Comparison of ENCODE assay signal across 16 cellular contexts in genomic region chr17:20253323-20253722, GRCh38.
DNase-seq lines count a peak whose midpoint lies in the region; ATAC-seq and TF ChIP-seq lines count a peak whose summit lies in the region.
"Had no signal": no experiment of that assay in that cellular context is flagged by ENCODE, and none has a peak within 500 bp of the region (broad histone marks: within the 10 kb centered on the region; RNA-seq: fewer than 3 reads in every experiment).

No MANE protein-coding gene starts in this region.

- H3K4me1 ChIP-seq in HEK293 (ENCODE audit: control insufficient read depth, insufficient read depth, low read length) = peaks cover 6% of the 10 kb centered on the region; the same call in 1 of the 2 replicates
- H3K4me1 ChIP-seq in naive thymus-derived CD4-positive, alpha-beta T cell (ENCODE audit: control insufficient read depth in 2 of 2, insufficient read depth in 2 of 2, low read length in 2 of 2) = peaks cover 0 to 41% of the 10 kb centered on the region in 2 donors
- H3K4me1 ChIP-seq: Caco-2 had no signal

- in situ Hi-C loops in brain microvascular endothelial cell (cut with HindIII; ENCODE audit: low pct_ligation_motif_present, low sequenced_read_pairs) = no loop called here

- intact Hi-C loops in CD4-positive, alpha-beta T cell (cut with DNase I, micrococcal nuclease) = no loop called here
- intact Hi-C loops in naive thymus-derived CD4-positive, alpha-beta T cell (cut with micrococcal nuclease) = no loop called here
- intact Hi-C loops in activated CD4-positive, alpha-beta T cell treated with anti-CD3 and anti-CD28 coated beads for 36 hours (cut with DNase I, micrococcal nuclease) = no loop called here

- H3K36me3 Mint-ChIP-seq in CD4-positive, alpha-beta T cell (ENCODE audit: low read depth) = peaks cover 3% of the 10 kb centered on the region
- H3K36me3 Mint-ChIP-seq in brain = peaks cover 85% of the 10 kb centered on the region
- peaks cover 4 to 26% (median 5%) of the 10 kb centered on the region in 5 donors for H3K36me3 Mint-ChIP-seq in naive thymus-derived CD4-positive, alpha-beta T cell
- peaks cover 20% of the 10 kb centered on the region for H3K36me3 Mint-ChIP-seq in natural killer cell treated with Interleukin-12 subunit alpha and Interleukin-12 subunit beta and Interleukin-15 and Interleukin-18, amount 100 ng/mL, for 72 hours
- H3K36me3 Mint-ChIP-seq in activated CD4-positive, alpha-beta T cell treated with anti-CD3 and anti-CD28 coated beads for 36 hours (ENCODE audit: low read depth) = peaks cover 6% of the 10 kb centered on the region

- CTCF ChIA-PET in CD4-positive, alpha-beta T cell (lab: Charles Lee) = no interaction called here
- CTCF ChIA-PET in HEK293 (lab: Yijun Ruan, JAX) = no interaction called here
- CTCF ChIA-PET in naive thymus-derived CD4-positive, alpha-beta T cell (lab: Charles Lee) = interaction anchor here (0.8 to 0.9 kb wide), 2 partner anchors 17 to 27 kb away, joined by 3 to 4 read pairs; no protein-coding TSS in a partner anchor
- CTCF ChIA-PET in activated CD4-positive, alpha-beta T cell treated with anti-CD3 and anti-CD28 coated beads for 36 hours (lab: Charles Lee) = interaction anchor here (1.0 kb wide), 1 partner anchor 26 kb away, joined by 6 read pairs; no protein-coding TSS in a partner anchor

- peaks cover 10% of the 10 kb centered on the region for H3K9me3 Mint-ChIP-seq in CD4-positive, alpha-beta T cell
- peaks cover 6 to 32% (median 19%) of the 10 kb centered on the region in 5 experiments for H3K9me3 Mint-ChIP-seq in brain
- peaks cover 1 to 17% (median 8%) of the 10 kb centered on the region in 11 donors for H3K9me3 Mint-ChIP-seq in naive thymus-derived CD4-positive, alpha-beta T cell
- peaks cover 3% of the 10 kb centered on the region for H3K9me3 Mint-ChIP-seq in natural killer cell treated with Interleukin-12 subunit alpha and Interleukin-12 subunit beta and Interleukin-15 and Interleukin-18, amount 100 ng/mL, for 72 hours
- peaks cover 3% of the 10 kb centered on the region for H3K9me3 Mint-ChIP-seq in activated CD4-positive, alpha-beta T cell treated with anti-CD3 and anti-CD28 coated beads for 36 hours (ENCODE audit: low read depth)

- H3K36me3 ChIP-seq in HEK293 (ENCODE audit: control insufficient read depth in 2 of 2, insufficient read depth in 1 of 2, low read length in 2 of 2) (peaks cover 17 to 24% of the 10 kb centered on the region in 2 experiments), brain microvascular endothelial cell (replicated peaks) (no peaks in the 10 kb centered on the region)
- H3K36me3 ChIP-seq in naive thymus-derived CD4-positive, alpha-beta T cell (ENCODE audit: control insufficient read depth in 2 of 3, insufficient read depth in 3 of 3, low read length in 3 of 3) = no peaks in the 10 kb centered on the region

- no peak overlapping the region for H3K27ac ChIP-seq in CD4-positive, alpha-beta T cell (ENCODE audit: low read depth, low read length)
- H3K27ac ChIP-seq in HEK293 (ENCODE audit: extremely low read depth, low read depth, low read length) (no peak overlapping the region), brain microvascular endothelial cell (no peak overlapping the region)
- peak overlapping the region; percentile 36 for H3K27ac ChIP-seq in naive thymus-derived CD4-positive, alpha-beta T cell (ENCODE audit: low read depth, low read length)
- H3K27ac ChIP-seq: GM23248 had no signal

- no peak for TF ChIP-seq CTCF in CD4-positive, alpha-beta T cell (IDR thresholded peaks at IDR 0.05)
- TF ChIP-seq CTCF in HEK293 (tag by site-specific recombination; IDR thresholded peaks at IDR 0.05) (no peak), brain (conservative IDR thresholded peaks at IDR 0.05) (no peak), brain microvascular endothelial cell (IDR thresholded peaks at IDR 0.05; ENCODE audit: low read depth, low read length, missing control alignments) (no peak)

- H3K27ac Mint-ChIP-seq in CD4-positive, alpha-beta T cell = peak overlapping the region; percentile 75
- H3K27ac Mint-ChIP-seq in brain = peak overlapping the region in 3 of 5 experiments; percentile 13 to 39 (median 30)
- peak overlapping the region in 8 of 9 donors; percentile 59 to 96 (median 84) for H3K27ac Mint-ChIP-seq in naive thymus-derived CD4-positive, alpha-beta T cell
- H3K27ac Mint-ChIP-seq in natural killer cell treated with Interleukin-12 subunit alpha and Interleukin-12 subunit beta and Interleukin-15 and Interleukin-18, amount 100 ng/mL, for 72 hours = no peak overlapping the region
- no peak overlapping the region for H3K27ac Mint-ChIP-seq in activated CD4-positive, alpha-beta T cell treated with anti-CD3 and anti-CD28 coated beads for 36 hours
- H3K27ac Mint-ChIP-seq: B cell, IgD-negative memory B cell had no signal

- ATAC-seq in CD4-positive, alpha-beta T cell (ENCODE audit: poor library complexity) = no peak
- no peak for ATAC-seq in naive thymus-derived CD4-positive, alpha-beta T cell
- no peak for ATAC-seq in natural killer cell treated with Interleukin-12 subunit alpha and Interleukin-12 subunit beta and Interleukin-15 and Interleukin-18, amount 100 ng/mL, for 72 hours
- no peak for ATAC-seq in activated CD4-positive, alpha-beta T cell treated with anti-CD3 and anti-CD28 coated beads for 36 hours
- no peak for ATAC-seq in GM18502 (IDR thresholded peaks at IDR 0.05; ENCODE audit: poor library complexity, unreplicated experiment)

- no peaks in the 10 kb centered on the region for H3K27me3 ChIP-seq in CD4-positive, alpha-beta T cell (ENCODE audit: control insufficient read depth, insufficient read depth, low read length)
- H3K27me3 ChIP-seq in naive thymus-derived CD4-positive, alpha-beta T cell (ENCODE audit: control insufficient read depth in 2 of 2, insufficient read depth in 2 of 2, low read length in 2 of 2) = no peaks in the 10 kb centered on the region
- no peaks in the 10 kb centered on the region for H3K27me3 ChIP-seq in brain microvascular endothelial cell (replicated peaks)

- DNase-seq in CD4-positive, alpha-beta T cell = no peak
- DNase-seq in naive thymus-derived CD4-positive, alpha-beta T cell = no peak
- no peak for DNase-seq in natural killer cell treated with Interleukin-12 subunit alpha and Interleukin-12 subunit beta and Interleukin-15 and Interleukin-18, amount 100 ng/mL, for 72 hours (ENCODE audit: low spot score)
- no peak for DNase-seq in activated CD4-positive, alpha-beta T cell treated with anti-CD3 and anti-CD28 coated beads for 36 hours
- no peak for DNase-seq in brain microvascular endothelial cell
- DNase-seq: C1 segment of cervical spinal cord, Caco-2, DND-41, GDM1, GM23248 had no signal

- H3K4me3 ChIP-seq in HEK293 (ENCODE audit: low read depth, low read length) = no peak overlapping the region
- H3K4me3 ChIP-seq in naive thymus-derived CD4-positive, alpha-beta T cell (ENCODE audit: low read length) = no peak overlapping the region
- H3K4me3 ChIP-seq in brain microvascular endothelial cell (ENCODE audit: low read depth, low read length) = no peak overlapping the region
- H3K4me3 ChIP-seq: GM23248 had no signal

- H3K4me1 Mint-ChIP-seq in CD4-positive, alpha-beta T cell (ENCODE audit: low read depth) = peaks cover 61% of the 10 kb centered on the region
- H3K4me1 Mint-ChIP-seq in brain = peaks cover 19% of the 10 kb centered on the region
- peaks cover 19 to 74% (median 68%) of the 10 kb centered on the region in 7 donors for H3K4me1 Mint-ChIP-seq in naive thymus-derived CD4-positive, alpha-beta T cell
- peaks cover 0 to 6% of the 10 kb centered on the region in 2 donors for H3K4me1 Mint-ChIP-seq in natural killer cell treated with Interleukin-12 subunit alpha and Interleukin-12 subunit beta and Interleukin-15 and Interleukin-18, amount 100 ng/mL, for 72 hours (ENCODE audit: low read depth in 2 of 2)
- peaks cover 28% of the 10 kb centered on the region for H3K4me1 Mint-ChIP-seq in activated CD4-positive, alpha-beta T cell treated with anti-CD3 and anti-CD28 coated beads for 36 hours
- H3K4me1 Mint-ChIP-seq: B cell, IgD-negative memory B cell had no signal

- H3K9me3 ChIP-seq in CD4-positive, alpha-beta T cell (ENCODE audit: control insufficient read depth, low read length) = peaks cover under 1% of the 10 kb centered on the region
- H3K9me3 ChIP-seq in HEK293 (ENCODE audit: control insufficient read depth, insufficient read depth, low read depth, low read length) = peaks cover 7% of the 10 kb centered on the region
- H3K9me3 ChIP-seq in naive thymus-derived CD4-positive, alpha-beta T cell (ENCODE audit: control insufficient read depth in 2 of 3, low read length in 3 of 3) = peaks cover 0 to 6% (median 0%) of the 10 kb centered on the region in 3 experiments
- H3K9me3 ChIP-seq: Caco-2 had no signal

- POLR2A ChIA-PET in CD4-positive, alpha-beta T cell (lab: Charles Lee) = no interaction called here
- POLR2A ChIA-PET in HEK293 (lab: Yijun Ruan, JAX) = no interaction called here
- POLR2A ChIA-PET in naive thymus-derived CD4-positive, alpha-beta T cell (lab: Charles Lee) = interaction anchor here (0.7 to 1.2 kb wide), 3 partner anchors 10 to 19 kb away, joined by 3 to 5 read pairs (median 4); no protein-coding TSS in a partner anchor
- POLR2A ChIA-PET in activated CD4-positive, alpha-beta T cell treated with anti-CD3 and anti-CD28 coated beads for 36 hours (lab: Charles Lee) = no interaction called here

- H3K27me3 Mint-ChIP-seq in CD4-positive, alpha-beta T cell = no peaks in the 10 kb centered on the region
- peaks cover 2% of the 10 kb centered on the region for H3K27me3 Mint-ChIP-seq in brain
- no peaks in the 10 kb centered on the region for H3K27me3 Mint-ChIP-seq in naive thymus-derived CD4-positive, alpha-beta T cell
- no peaks in the 10 kb centered on the region for H3K27me3 Mint-ChIP-seq in natural killer cell treated with Interleukin-12 subunit alpha and Interleukin-12 subunit beta and Interleukin-15 and Interleukin-18, amount 100 ng/mL, for 72 hours
- no peaks in the 10 kb centered on the region for H3K27me3 Mint-ChIP-seq in activated CD4-positive, alpha-beta T cell treated with anti-CD3 and anti-CD28 coated beads for 36 hours
- H3K27me3 Mint-ChIP-seq: B cell; CD8-positive, alpha-beta memory T cell; IgD-negative memory B cell had no signal

- H3K4me3 Mint-ChIP-seq in CD4-positive, alpha-beta T cell = no peak overlapping the region
- H3K4me3 Mint-ChIP-seq in brain = no peak overlapping the region
- peak overlapping the region in 2 of 10 donors; percentile 20 to 56 for H3K4me3 Mint-ChIP-seq in naive thymus-derived CD4-positive, alpha-beta T cell
- H3K4me3 Mint-ChIP-seq in natural killer cell treated with Interleukin-12 subunit alpha and Interleukin-12 subunit beta and Interleukin-15 and Interleukin-18, amount 100 ng/mL, for 72 hours = no peak overlapping the region
- H3K4me3 Mint-ChIP-seq in activated CD4-positive, alpha-beta T cell treated with anti-CD3 and anti-CD28 coated beads for 36 hours = no peak overlapping the region
- H3K4me3 Mint-ChIP-seq: B cell; CD8-positive, alpha-beta memory T cell; IgD-negative memory B cell had no signal

TF ChIP-seq in HEK293, 187 proteins besides CTCF, POLR2A, EP300 and RAD21 (continues in another document):
- TF ChIP-seq ZBTB48 (tag by site-specific recombination; IDR thresholded peaks at IDR 0.05) = no peak

Comparison
In these comparisons a context has a peak if more than half of its experiments do, and no peak if none do; other contexts are left out.
1. H3K27ac Mint-ChIP-seq: peak in CD4-positive, alpha-beta T cell (single experiment), brain (3 of 5) and naive thymus-derived CD4-positive, alpha-beta T cell (8 of 9); none in natural killer cell treated with Interleukin-12 subunit alpha and Interleukin-12 subunit beta and Interleukin-15 and Interleukin-18, amount 100 ng/mL, for 72 hours (0 of 2) and activated CD4-positive, alpha-beta T cell treated with anti-CD3 and anti-CD28 coated beads for 36 hours (single experiment).
2. CTCF ChIA-PET loops: an anchor here in naive thymus-derived CD4-positive, alpha-beta T cell (0.8 to 0.9 kb wide) and activated CD4-positive, alpha-beta T cell treated with anti-CD3 and anti-CD28 coated beads for 36 hours (1.0 kb wide); none called in CD4-positive, alpha-beta T cell and HEK293.